8 cellular contexts compared by ENCODE assay signal in genomic region chr12:93441111-93441616, GRCh38. TPM values are rescaled to one million over a fixed set of nuclear protein-coding genes. Genes with fewer than 3 reads are reported as not detected.
A peak's percentile ranks its signal among the peaks of the same experiment; 100 is the strongest.
DNase-seq lines count a peak whose midpoint lies in the region; ATAC-seq, FAIRE-seq and TF ChIP-seq lines count a peak whose summit lies in the region.

No MANE protein-coding gene starts in this region.

- H3K27ac ChIP-seq in A549, result peak overlapping the region; percentile 94 to 98

- CTCF ChIA-PET in A549 (lab: Yijun Ruan, JAX), result interaction anchor here (1.5 to 4.9 kb wide), 2 partner anchors 26 to 661 kb away, joined by 5 to 16 read pairs; partner anchors contain the start of gene MRPL42

- peaks cover 2% of the 10 kb centered on the region for H3K36me3 Mint-ChIP-seq in activated naive CD8-positive, alpha-beta T cell treated with anti-CD3 and anti-CD28 coated beads, Interleukin-2, amount 10 ng/mL, durations not matched to agents 7 days and 5 days

- intact Hi-C loops in left ventricle myocardium superior (cut with micrococcal nuclease) (no loop called here), sciatic nerve (cut with DNase I) (no loop called here)

- DNase-seq in A549 (ENCODE audit: low read depth in 1 of 2, low spot score in 1 of 2) (peak; percentile 20 to 23), RPMI7951 (ENCODE audit: low read depth) (peak; percentile 20), left ventricle myocardium superior (peak; percentile 60), sciatic nerve (ENCODE audit: low spot score) (peak; percentile 69)
- DNase-seq in activated naive CD8-positive, alpha-beta T cell treated with anti-CD3 and anti-CD28 coated beads, Interleukin-2, amount 10 ng/mL, durations not matched to agents 7 days and 5 days, result peak; percentile 71

- peak overlapping the region; percentile 85 for H3K27ac Mint-ChIP-seq in activated naive CD8-positive, alpha-beta T cell treated with anti-CD3 and anti-CD28 coated beads, Interleukin-2, amount 10 ng/mL, durations not matched to agents 7 days and 5 days

- H3K9me3 Mint-ChIP-seq in activated naive CD8-positive, alpha-beta T cell treated with anti-CD3 and anti-CD28 coated beads, Interleukin-2, amount 10 ng/mL, durations not matched to agents 7 days and 5 days, result no peaks in the 10 kb centered on the region

- WGBS in A549 (ENCODE audit: missing lambda C conversion rate), result 0% methylated on average over 7 of the region's 55 CpGs

- peak overlapping the region; percentile 99 for H3K4me3 ChIP-seq in A549

- FAIRE-seq in A549 (lab: Jason Lieb, UNC), result no peak

- TF ChIP-seq EP300 in A549 (IDR thresholded peaks at IDR 0.05), result no peak

- POLR2A ChIA-PET in A549 (lab: Yijun Ruan, JAX), result interaction anchor here (1.3 kb wide), 1 partner anchor 26 kb away, joined by 6 read pairs; the partner anchor contains the start of gene MRPL42
- POLR2A ChIA-PET in activated naive CD8-positive, alpha-beta T cell treated with anti-CD3 and anti-CD28 coated beads, Interleukin-2, amount 10 ng/mL, durations not matched to agents 7 days and 5 days (lab: Charles Lee), result interaction anchor here (0.7 to 2.2 kb wide), 8 partner anchors 9 to 514 kb away, joined by 3 to 6 read pairs (median 4); partner anchors contain the start of gene MRPL42

- peak overlapping the region; percentile 93 for H3K4me3 Mint-ChIP-seq in activated naive CD8-positive, alpha-beta T cell treated with anti-CD3 and anti-CD28 coated beads, Interleukin-2, amount 10 ng/mL, durations not matched to agents 7 days and 5 days

- TF ChIP-seq CTCF in A549 (IDR thresholded peaks at IDR 0.05), result no peak

- peaks cover 46% of the 10 kb centered on the region for H3K4me1 Mint-ChIP-seq in activated naive CD8-positive, alpha-beta T cell treated with anti-CD3 and anti-CD28 coated beads, Interleukin-2, amount 10 ng/mL, durations not matched to agents 7 days and 5 days

- no peaks in the 10 kb centered on the region for H3K27me3 Mint-ChIP-seq in activated naive CD8-positive, alpha-beta T cell treated with anti-CD3 and anti-CD28 coated beads, Interleukin-2, amount 10 ng/mL, durations not matched to agents 7 days and 5 days

- no peak for TF ChIP-seq RAD21 in A549 (conservative IDR thresholded peaks at IDR 0.05 in 1 of 2, IDR thresholded peaks at IDR 0.05 in 1 of 2)

- ATAC-seq in A549, result peak; percentile 8 to 25; a peak in 2 of 6 replicates
- ATAC-seq in GM19324 (IDR thresholded peaks at IDR 0.05; ENCODE audit: low FRiP score, unreplicated experiment), result peak; percentile 8
- ATAC-seq in activated naive CD8-positive, alpha-beta T cell treated with anti-CD3 and anti-CD28 coated beads, Interleukin-2, amount 10 ng/mL, durations not matched to agents 7 days and 5 days (ENCODE audit: low read depth), result peak; percentile 7
- ATAC-seq in left ventricle myocardium superior, result peak; percentile 14
- no peak for ATAC-seq in sciatic nerve
- ATAC-seq in HG03139 (IDR thresholded peaks at IDR 0.05; ENCODE audit: unreplicated experiment), result no peak
- no peak for ATAC-seq in HG02623 (IDR thresholded peaks at IDR 0.05; ENCODE audit: unreplicated experiment)

- H3K4me1 ChIP-seq in A549, result peaks cover 33% of the 10 kb centered on the region

- H3K4me2 ChIP-seq in A549, result peak overlapping the region; percentile 75

- no peak for TF ChIP-seq POLR2A in A549 (IDR thresholded peaks at IDR 0.05; ENCODE audit: low read length)

- no peaks in the 10 kb centered on the region for H3K9me3 ChIP-seq in A549

TF ChIP-seq in A549, 52 proteins besides CTCF, POLR2A, EP300 and RAD21:
- TF ChIP-seq HEYL (CRISPR knock-in tag; IDR thresholded peaks at IDR 0.05) (no peak), RNF2 (IDR thresholded peaks at IDR 0.05; ENCODE audit: borderline replicate concordance, low read depth) (no peak), HOXA7 (CRISPR knock-in tag; IDR thresholded peaks at IDR 0.05) (no peak), FOXS1 (CRISPR knock-in tag; IDR thresholded peaks at IDR 0.05) (no peak), KDM5A (IDR thresholded peaks at IDR 0.05) (no peak), EHF (CRISPR knock-in tag; IDR thresholded peaks at IDR 0.05) (no peak)

RNA-seq across cellular contexts. Expression of gene UBE2N, which starts 0.6 kb away (rescaled TPM):
- polyA plus RNA-seq in A549 (2011; rRNA removed) (160 and 187 TPM in 2 replicates), A549 (2017; fragmentation: RNase III; extraction: RNeasy Plus Mini Kit Qiagen cat#74134 plus additional on column Dnase treatment) (163 to 187 TPM (median 168 TPM) in 3 replicates)
- polyA plus RNA-seq in A549 (2012; cell fraction: cytosol; rRNA removed), result 103 and 129 TPM in 2 replicates
- 28.7 and 36.7 TPM in 2 replicates for polyA plus RNA-seq in A549 (2012; cell fraction: nucleus; rRNA removed)
- 57.8 and 68.9 TPM in 2 replicates for polyA minus RNA-seq in A549 (2011; rRNA and poly(A)+ RNA removed)
- 134 and 160 TPM in 2 replicates for total RNA-seq in RPMI7951 (2014; rRNA removed; shearing (Covaris generic))
- 100 to 1,000 TPM; 121 to 127 TPM for total RNA-seq in activated naive CD8-positive, alpha-beta T cell treated with anti-CD3 and anti-CD28 coated beads, Interleukin-2, amount 10 ng/mL, durations not matched to agents 7 days and 5 days
- total RNA-seq in left ventricle myocardium superior (84.5 TPM), sciatic nerve (58.4 TPM)

RNA-seq across cellular contexts. Expression of gene MRPL42, which starts 26.1 kb away (rescaled TPM):
- polyA plus RNA-seq in A549 (2011; rRNA removed) (190 and 201 TPM in 2 replicates), A549 (2017; fragmentation: RNase III; extraction: RNeasy Plus Mini Kit Qiagen cat#74134 plus additional on column Dnase treatment) (73.6 to 84.8 TPM (median 74.9 TPM) in 3 replicates)
- polyA plus RNA-seq in A549 (2012; cell fraction: cytosol; rRNA removed), result 43.8 and 49.3 TPM in 2 replicates
- 11.5 and 25.7 TPM in 2 replicates for polyA plus RNA-seq in A549 (2012; cell fraction: nucleus; rRNA removed)
- 16.5 and 28.4 TPM in 2 replicates for polyA minus RNA-seq in A549 (2011; rRNA and poly(A)+ RNA removed)
- total RNA-seq in RPMI7951 (2014; rRNA removed; shearing (Covaris generic)), result 89.8 and 127 TPM in 2 replicates
- 10 to 100 TPM; 47.4 to 50.2 TPM for total RNA-seq in activated naive CD8-positive, alpha-beta T cell treated with anti-CD3 and anti-CD28 coated beads, Interleukin-2, amount 10 ng/mL, durations not matched to agents 7 days and 5 days
- total RNA-seq in left ventricle myocardium superior (44.7 TPM), sciatic nerve (41.4 TPM)

Comparison
In these comparisons a context has a peak if more than half of its experiments do, and no peak if none do; other contexts are left out.
1. ATAC-seq: peak in A549 (2 of 2), GM19324 (single experiment), activated naive CD8-positive, alpha-beta T cell treated with anti-CD3 and anti-CD28 coated beads, Interleukin-2, amount 10 ng/mL, durations not matched to agents 7 days and 5 days (single experiment) and left ventricle myocardium superior (single experiment); none in sciatic nerve (single experiment), HG03139 (single experiment) and HG02623 (single experiment).
2. DNase-seq: peak in every context shown above with its lines; median percentile 71 in activated naive CD8-positive, alpha-beta T cell treated with anti-CD3 and anti-CD28 coated beads, Interleukin-2, amount 10 ng/mL, durations not matched to agents 7 days and 5 days; 69 in sciatic nerve; 60 in left ventricle myocardium superior; 22 in A549; 20 in RPMI7951.